In genomic region chr3:50549226-50549625, GRCh38 we compare ENCODE assay signal across 27 cellular contexts. TPM values are rescaled to one million over a fixed set of nuclear protein-coding genes. Genes with fewer than 3 reads are reported as not detected.
"Had no signal": no experiment of that assay in that cellular context is flagged by ENCODE, and none has a peak within 500 bp of the region (broad histone marks: within the 10 kb centered on the region; RNA-seq: fewer than 3 reads in every experiment).

No MANE protein-coding gene starts in this region.

- H3K9me3 Mint-ChIP-seq: naive B cell, nephron had no signal

- ATAC-seq: gastroesophageal sphincter had no signal

- H3K79me2 ChIP-seq: hepatocyte had no signal

- H3K4me3 Mint-ChIP-seq: naive B cell, nephron had no signal

- H3K27ac ChIP-seq: epithelial cell of prostate, esophagus muscularis mucosa, gastroesophageal sphincter, hepatocyte, neutrophil, right atrium auricular region, sigmoid colon, skin epidermis, suprapubic skin, tibial artery, upper lobe of left lung, vagina had no signal

- H3K36me3 ChIP-seq: esophagus muscularis mucosa, gastroesophageal sphincter, neutrophil, right atrium auricular region, sigmoid colon, suprapubic skin, tibial artery, upper lobe of left lung, vagina had no signal

- DNase-seq: effector memory CD4-positive, alpha-beta T cell; glutamatergic neuron; kidney; left cardiac atrium; left ventricle myocardium superior; mesenchymal stem cell; naive B cell; posterior cingulate gyrus; sigmoid colon; stimulated activated CD4-positive, alpha-beta T cell treated with anti-CD3 and anti-CD28 coated beads, Interleukin-2, amount 100 ng/mL, for 24 hours; stimulated activated CD4-positive, alpha-beta T cell treated with anti-CD3 and anti-CD28 coated beads, Interleukin-4, amount 100 ng/mL, for 4 hours; stimulated activated naive CD4-positive, alpha-beta T cell; tibial artery; upper lobe of left lung had no signal

- H3K4me3 ChIP-seq: esophagus muscularis mucosa, gastroesophageal sphincter, hepatocyte, lung, right atrium auricular region, sigmoid colon, skin epidermis, suprapubic skin, tibial artery, upper lobe of left lung, vagina had no signal

- H3K4me2 ChIP-seq: hepatocyte had no signal

- H3K36me3 Mint-ChIP-seq: naive B cell had no signal

- H3K4me1 ChIP-seq: esophagus muscularis mucosa, gastroesophageal sphincter, right atrium auricular region, sigmoid colon, suprapubic skin, tibial artery, upper lobe of left lung, vagina had no signal

- H3K27ac Mint-ChIP-seq: naive B cell had no signal

- H3K9me3 ChIP-seq: esophagus muscularis mucosa, gastroesophageal sphincter, neutrophil, right atrium auricular region, sigmoid colon, suprapubic skin, tibial artery, upper lobe of left lung, vagina had no signal

- H3K27me3 ChIP-seq: hepatocyte, neutrophil, right atrium auricular region, suprapubic skin, tibial artery, upper lobe of left lung, vagina had no signal

RNA-seq across cellular contexts. Expression of gene CACNA2D2, which starts 45.8 kb away (rescaled TPM):
- total RNA-seq: fibroblast of villous mesenchyme, pulmonary artery endothelial cell had no signal
